In the genomic region with DNA sequence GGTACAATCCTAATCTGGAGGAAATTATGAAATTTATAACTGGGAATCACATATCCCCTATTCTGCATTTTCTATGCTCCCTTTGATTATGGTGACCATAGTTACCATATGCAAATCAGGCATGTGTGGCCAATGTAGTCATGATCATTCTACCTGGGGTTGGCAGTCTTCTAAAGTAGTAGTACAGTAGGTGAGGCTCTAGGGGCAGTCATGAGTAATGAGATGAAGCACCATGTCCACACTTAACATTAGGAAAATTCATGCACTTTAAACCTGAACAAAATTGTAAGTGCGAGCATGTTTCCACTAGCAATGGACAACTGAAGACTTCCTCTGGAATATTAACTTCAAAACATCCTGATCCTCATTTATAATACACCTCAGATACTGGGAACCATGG, we compare ENCODE assay signal across 9 cellular contexts.
DNase-seq lines count a peak whose midpoint lies in the region; FAIRE-seq and TF ChIP-seq lines count a peak whose summit lies in the region.
"Had no signal": no experiment of that assay in that cellular context is flagged by ENCODE, and none has a peak within 500 bp of the region (broad histone marks: within the 10 kb centered on the region; RNA-seq: fewer than 3 reads in every experiment).

No MANE protein-coding gene starts in this region.

- H3K4me1 ChIP-seq in Loucy (ENCODE audit: insufficient read depth, low read length, poor library complexity, severe bottlenecking), result no peaks in the 10 kb centered on the region
- no peaks in the 10 kb centered on the region for H3K4me1 ChIP-seq in kidney (ENCODE audit: control insufficient read depth in 1 of 2, insufficient read depth in 1 of 2, low read depth in 1 of 2, low read length in 2 of 2)

- FAIRE-seq in H54 (lab: Jason Lieb, UNC), result peak; percentile 94
- FAIRE-seq in GM19239 (lab: Jason Lieb, UNC), result no peak
- no peak for FAIRE-seq in kidney (lab: Jason Lieb, UNC)

- H3K9ac ChIP-seq in Loucy (ENCODE audit: low read depth, low read length, poor library complexity, severe bottlenecking) (no peak overlapping the region), kidney (ENCODE audit: low read length in 2 of 2) (no peak overlapping the region)
- H3K9ac ChIP-seq: BLaER1 treated with 17β-estradiol and CSF1 and Interleukin-3, amounts not matched to agents 10 nM and 100 nM had no signal

- TF ChIP-seq CTCF in Loucy (conservative IDR thresholded peaks at IDR 0.05; ENCODE audit: low read length) (peak; percentile 60), epithelial cell of esophagus (IDR thresholded peaks at IDR 0.05; ENCODE audit: insufficient read depth, low read depth, low read length, missing control alignments) (peak; percentile 75), kidney (IDR thresholded peaks at IDR 0.05; ENCODE audit: borderline replicate concordance, extremely low read depth, insufficient read depth) (no peak)

- H3K9me3 ChIP-seq in Loucy (ENCODE audit: insufficient read depth, low read depth, low read length) (no peaks in the 10 kb centered on the region), kidney (ENCODE audit: control insufficient read depth in 1 of 2, low read length in 2 of 2) (no peaks in the 10 kb centered on the region)
- H3K9me3 ChIP-seq: BLaER1 treated with 17β-estradiol and CSF1 and Interleukin-3, amounts not matched to agents 10 nM and 100 nM had no signal

- intact Hi-C loops in kidney (cut with DNase I), result no loop called here

- H3K9me2 ChIP-seq in Loucy (replicated peaks; ENCODE audit: low read depth, low read length), result no peaks in the 10 kb centered on the region

- DNase-seq in NCI-H510A treated with DMSO at 0.1 percent for 48 hours (lab: John Stamatoyannopoulos, UW), result peak; percentile 2
- DNase-seq in NCI-H510A (lab: John Stamatoyannopoulos, UW), result no peak
- peak; percentile 31 for DNase-seq in H54 (ENCODE audit: insufficient read length, low spot score)
- peak; percentile 64 for DNase-seq in epithelial cell of esophagus (ENCODE audit: low read depth)
- no peak for DNase-seq in GM19239 (ENCODE audit: insufficient read length, low spot score)
- no peak for DNase-seq in kidney
- DNase-seq in NCI-H2107 (lab: John Stamatoyannopoulos, UW), result no peak

- H3K4me3 ChIP-seq in Loucy (ENCODE audit: low read length, poor library complexity, severe bottlenecking) (no peak overlapping the region), epithelial cell of esophagus (ENCODE audit: low read length) (no peak overlapping the region), kidney (ENCODE audit: low read length in 2 of 2) (no peak overlapping the region)
- H3K4me3 ChIP-seq: BLaER1 treated with 17β-estradiol and CSF1 and Interleukin-3, amounts not matched to agents 10 nM and 100 nM had no signal

- no peak overlapping the region for H3K27ac ChIP-seq in kidney (ENCODE audit: low read depth in 2 of 2, low read length in 2 of 2)
- H3K27ac ChIP-seq: BLaER1 treated with 17β-estradiol and CSF1 and Interleukin-3, amounts not matched to agents 10 nM and 100 nM had no signal

- H3F3A ChIP-seq in Loucy (ENCODE audit: low read depth), result no peaks in the 10 kb centered on the region

- H3K79me2 ChIP-seq in Loucy (ENCODE audit: insufficient read depth, low read length), result no peaks in the 10 kb centered on the region

- TF ChIP-seq POLR2A in H54 (IDR thresholded peaks at IDR 0.05; ENCODE audit: low read depth, low read length), result no peak

- H3K36me3 ChIP-seq in Loucy (ENCODE audit: insufficient read depth, low read length) (no peaks in the 10 kb centered on the region), kidney (ENCODE audit: control insufficient read depth in 1 of 2, insufficient read depth in 2 of 2, low read length in 2 of 2) (peaks cover 0 to 2% of the 10 kb centered on the region in 2 donors)
- H3K36me3 ChIP-seq: BLaER1 treated with 17β-estradiol and CSF1 and Interleukin-3, amounts not matched to agents 10 nM and 100 nM had no signal

- H2AFZ ChIP-seq in Loucy (ENCODE audit: low read length), result no peak overlapping the region

- H3K4me2 ChIP-seq in Loucy (ENCODE audit: low read depth, low read length, poor library complexity, severe bottlenecking), result no peak overlapping the region
- H3K4me2 ChIP-seq: BLaER1 treated with 17β-estradiol and CSF1 and Interleukin-3, amounts not matched to agents 10 nM and 100 nM had no signal

- no peaks in the 10 kb centered on the region for H4K20me1 ChIP-seq in Loucy (ENCODE audit: insufficient read depth, low read length, poor library complexity, severe bottlenecking)
- H4K20me1 ChIP-seq: BLaER1 treated with 17β-estradiol and CSF1 and Interleukin-3, amounts not matched to agents 10 nM and 100 nM had no signal

- no peaks in the 10 kb centered on the region for H3K27me3 ChIP-seq in Loucy (ENCODE audit: insufficient read depth, low read length, poor library complexity, severe bottlenecking)
- H3K27me3 ChIP-seq: BLaER1 treated with 17β-estradiol and CSF1 and Interleukin-3, amounts not matched to agents 10 nM and 100 nM had no signal

Comparison
In these comparisons a context has a peak if more than half of its experiments do, and no peak if none do; other contexts are left out.
1. DNase-seq: peak in NCI-H510A treated with DMSO at 0.1 percent for 48 hours (single experiment), H54 (single experiment) and epithelial cell of esophagus (single experiment); none in NCI-H510A (single experiment), GM19239 (single experiment), kidney (single experiment) and NCI-H2107 (single experiment).